12 cellular contexts compared by ENCODE assay signal in the genomic region with DNA sequence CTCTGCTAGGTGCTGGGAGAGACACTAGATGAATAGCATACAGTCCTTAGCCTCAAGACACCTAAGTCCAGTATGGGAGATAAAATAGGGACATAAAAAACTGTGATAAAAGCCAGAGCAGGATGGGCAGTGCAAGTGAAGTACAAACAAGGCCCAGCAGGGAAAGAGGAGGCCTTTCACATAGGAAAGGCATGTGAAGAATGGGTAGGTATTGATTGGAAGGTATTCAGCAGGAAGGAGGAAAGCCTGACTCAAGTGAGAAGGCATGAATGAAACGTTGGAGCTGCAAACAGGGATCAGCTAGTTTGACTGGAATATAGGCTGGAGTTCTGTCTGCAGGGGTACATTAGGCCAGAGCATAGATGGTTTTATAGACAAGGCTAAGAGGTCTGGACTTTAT. TPM values are rescaled to one million over a fixed set of nuclear protein-coding genes. Genes with fewer than 3 reads are reported as not detected.
DNase-seq lines count a peak whose midpoint lies in the region; ATAC-seq and TF ChIP-seq lines count a peak whose summit lies in the region.
"Had no signal": no experiment of that assay in that cellular context is flagged by ENCODE, and none has a peak within 500 bp of the region (broad histone marks: within the 10 kb centered on the region; RNA-seq: fewer than 3 reads in every experiment).

No MANE protein-coding gene starts in this region.

- peak overlapping the region; percentile 14 for H3K9ac ChIP-seq in endodermal cell (ENCODE audit: extremely low read depth, low read length, poor library complexity, severe bottlenecking)

- peaks cover 30% of the 10 kb centered on the region for H3K4me1 ChIP-seq in endodermal cell (ENCODE audit: control insufficient read depth, insufficient read depth, low read length)

- H3K4me3 Mint-ChIP-seq in activated T-cell treated with anti-CD3 and anti-CD28 coated beads, Interleukin-2, amount 50 U/mL, for 4 hours, result peak overlapping the region; percentile 53
- no peak overlapping the region for H3K4me3 Mint-ChIP-seq in endodermal cell
- H3K4me3 Mint-ChIP-seq in stimulated activated naive B cell treated with anti-CD40 and anti-IgM and Interleukin-4, amounts not matched to agents 10 μg/mL and 1 μg/mL and 100 μg/mL, for 72 hours, result no peak overlapping the region
- H3K4me3 Mint-ChIP-seq: nephron had no signal

- H3K4me3 ChIP-seq in endodermal cell (ENCODE audit: low read length), result no peak overlapping the region
- H3K4me3 ChIP-seq: thyroid gland had no signal

- no peak for DNase-seq in activated T-cell treated with anti-CD3 and anti-CD28 coated beads, Interleukin-2, amount 50 U/mL, for 4 hours
- DNase-seq in activated T-cell treated with anti-CD3 and anti-CD28 coated beads for 4 hours (no peak), NCI-H146 treated with DMSO at 0.1 percent for 48 hours (lab: John Stamatoyannopoulos, UW; ENCODE audit: unreplicated experiment) (peak; percentile 60), endodermal cell (no peak), GM13976 (ENCODE audit: low spot score) (no peak)
- no peak for DNase-seq in stimulated activated naive B cell treated with anti-CD40 and anti-IgM and Interleukin-4, amounts not matched to agents 10 μg/mL and 1 μg/mL and 100 μg/mL, for 72 hours
- DNase-seq: ACHN, thyroid gland had no signal

- in situ Hi-C loops in GM13976 (cut with MboI; ENCODE audit: low sequenced_read_pairs, unreplicated experiment), result no loop called here

- TF ChIP-seq CTCF in endodermal cell (conservative IDR thresholded peaks at IDR 0.05) (no peak), GM13976 (IDR thresholded peaks at IDR 0.05; ENCODE audit: borderline replicate concordance, control extremely low read depth, extremely low read depth, insufficient read depth, missing control alignments) (no peak)

- ATAC-seq in activated T-cell treated with anti-CD3 and anti-CD28 coated beads, Interleukin-2, amount 50 U/mL, for 4 hours, result no peak
- no peak for ATAC-seq in stimulated activated naive B cell treated with anti-CD40 and anti-IgM and Interleukin-4, amounts not matched to agents 10 μg/mL and 1 μg/mL and 100 μg/mL, for 72 hours (replicated peaks)
- ATAC-seq in HG03521 (IDR thresholded peaks at IDR 0.05; ENCODE audit: unreplicated experiment) (no peak), GM18907 (IDR thresholded peaks at IDR 0.05; ENCODE audit: unreplicated experiment) (no peak)

- no peak overlapping the region for H3K27ac ChIP-seq in endodermal cell (ENCODE audit: low read depth, low read length)
- H3K27ac ChIP-seq: thyroid gland had no signal

- no peaks in the 10 kb centered on the region for H3K36me3 ChIP-seq in endodermal cell (ENCODE audit: control insufficient read depth, insufficient read depth, low read length)
- H3K36me3 ChIP-seq: thyroid gland had no signal

- no peaks in the 10 kb centered on the region for H3K9me3 ChIP-seq in endodermal cell (ENCODE audit: control insufficient read depth, low read length)
- H3K9me3 ChIP-seq: thyroid gland had no signal

- WGBS in endodermal cell (ENCODE audit: insufficient coverage in 1 of 2, insufficient read length in 1 of 2), 2 experiments, result 0 to 27% methylated on average over 1 of the region's 1 CpG

- no peaks in the 10 kb centered on the region for H3K27me3 ChIP-seq in endodermal cell (ENCODE audit: control insufficient read depth, insufficient read depth, low read length, poor library complexity, severe bottlenecking)
- H3K27me3 ChIP-seq: thyroid gland had no signal

- peaks cover 98% of the 10 kb centered on the region for H3K4me1 Mint-ChIP-seq in activated T-cell treated with anti-CD3 and anti-CD28 coated beads, Interleukin-2, amount 50 U/mL, for 4 hours (ENCODE audit: low read depth)
- H3K4me1 Mint-ChIP-seq in endodermal cell, result peaks cover 81% of the 10 kb centered on the region
- H3K4me1 Mint-ChIP-seq in stimulated activated naive B cell treated with anti-CD40 and anti-IgM and Interleukin-4, amounts not matched to agents 10 μg/mL and 1 μg/mL and 100 μg/mL, for 72 hours, result peaks cover 69 to 98% of the 10 kb centered on the region in 2 donors

- H3K27me3 Mint-ChIP-seq in activated T-cell treated with anti-CD3 and anti-CD28 coated beads, Interleukin-2, amount 50 U/mL, for 4 hours (ENCODE audit: low read depth), result no peaks in the 10 kb centered on the region
- H3K27me3 Mint-ChIP-seq in endodermal cell (ENCODE audit: insufficient read depth), result no peaks in the 10 kb centered on the region
- no peaks in the 10 kb centered on the region for H3K27me3 Mint-ChIP-seq in stimulated activated naive B cell treated with anti-CD40 and anti-IgM and Interleukin-4, amounts not matched to agents 10 μg/mL and 1 μg/mL and 100 μg/mL, for 72 hours

- no peaks in the 10 kb centered on the region for H3K9me3 Mint-ChIP-seq in activated T-cell treated with anti-CD3 and anti-CD28 coated beads, Interleukin-2, amount 50 U/mL, for 4 hours
- H3K9me3 Mint-ChIP-seq in endodermal cell, result no peaks in the 10 kb centered on the region
- peaks cover 2 to 4% of the 10 kb centered on the region in 2 donors for H3K9me3 Mint-ChIP-seq in stimulated activated naive B cell treated with anti-CD40 and anti-IgM and Interleukin-4, amounts not matched to agents 10 μg/mL and 1 μg/mL and 100 μg/mL, for 72 hours
- H3K9me3 Mint-ChIP-seq: nephron had no signal

- no peaks in the 10 kb centered on the region for H3K36me3 Mint-ChIP-seq in activated T-cell treated with anti-CD3 and anti-CD28 coated beads, Interleukin-2, amount 50 U/mL, for 4 hours (ENCODE audit: insufficient read depth)
- H3K36me3 Mint-ChIP-seq in endodermal cell (ENCODE audit: low read depth), result no peaks in the 10 kb centered on the region
- peaks cover 2 to 4% of the 10 kb centered on the region in 2 donors for H3K36me3 Mint-ChIP-seq in stimulated activated naive B cell treated with anti-CD40 and anti-IgM and Interleukin-4, amounts not matched to agents 10 μg/mL and 1 μg/mL and 100 μg/mL, for 72 hours

- peak overlapping the region; percentile 4 for H3K27ac Mint-ChIP-seq in endodermal cell
- peak overlapping the region; percentile 45 for H3K27ac Mint-ChIP-seq in stimulated activated naive B cell treated with anti-CD40 and anti-IgM and Interleukin-4, amounts not matched to agents 10 μg/mL and 1 μg/mL and 100 μg/mL, for 72 hours
- H3K27ac Mint-ChIP-seq: nephron had no signal

RNA-seq across cellular contexts. Expression of a gene that starts 11.0 kb away (rescaled TPM):
- total RNA-seq in activated T-cell treated with anti-CD3 and anti-CD28 coated beads, Interleukin-2, amount 50 U/mL, for 4 hours, result 10 to 100 TPM; 17.6 to 28.5 (median 24.0) TPM
- total RNA-seq in endodermal cell, result 100 to 1,000 TPM; 287 to 454 TPM
- polyA plus RNA-seq in endodermal cell (2013, experiment 1 of 2), result 303 TPM
- 293 TPM for polyA plus RNA-seq in endodermal cell (2013, experiment 2 of 2)
- total RNA-seq: fibroblast of villous mesenchyme had no signal

Comparison
In these comparisons a context has a peak if more than half of its experiments do, and no peak if none do; other contexts are left out.
1. RNA of a gene that starts 11.0 kb away (total RNA-seq): 287 to 454 TPM in endodermal cell; 17.6 to 28.5 TPM in activated T-cell treated with anti-CD3 and anti-CD28 coated beads, Interleukin-2, amount 50 U/mL, for 4 hours; every median in the first group is over 4 times any median in the second.